In the genomic region with DNA sequence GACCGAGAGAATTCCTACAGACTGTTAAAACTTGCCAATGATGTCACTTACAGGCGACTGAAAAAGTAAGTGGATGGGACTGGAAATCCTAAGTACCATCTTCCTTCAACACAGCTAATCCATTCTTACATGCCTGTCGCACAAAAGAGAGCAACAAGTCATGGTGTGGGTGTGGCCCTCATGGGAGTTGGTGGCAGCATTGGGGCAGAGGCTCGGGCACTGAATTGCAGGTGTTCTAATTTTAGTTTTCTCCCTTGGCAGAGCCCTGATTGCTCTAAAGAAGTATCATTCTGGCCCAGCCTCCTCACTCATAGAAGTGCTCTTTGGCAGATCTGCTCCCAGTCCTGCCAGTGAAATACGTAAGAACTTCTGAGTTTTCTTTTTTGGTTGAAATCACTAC, we compare ENCODE assay signal across 15 cellular contexts. TPM values are rescaled to one million over a fixed set of nuclear protein-coding genes. Genes with fewer than 3 reads are reported as not detected.
DNase-seq lines count a peak whose midpoint lies in the region; ATAC-seq and TF ChIP-seq lines count a peak whose summit lies in the region.
"Had no signal": no experiment of that assay in that cellular context is flagged by ENCODE, and none has a peak within 500 bp of the region (broad histone marks: within the 10 kb centered on the region; RNA-seq: fewer than 3 reads in every experiment).

No MANE protein-coding gene starts in this region.

- peaks cover 16 to 58% of the 10 kb centered on the region in 2 experiments; a peak in 2 of 3 replicates for H3K36me3 ChIP-seq in HEK293 (ENCODE audit: control insufficient read depth in 2 of 2, insufficient read depth in 1 of 2, low read length in 2 of 2)
- H3K36me3 ChIP-seq in left ventricle myocardium inferior, result peaks cover 65% of the 10 kb centered on the region
- H3K36me3 ChIP-seq in psoas muscle (ENCODE audit: insufficient read depth in 1 of 2, low read depth in 1 of 2), result peaks cover 14 to 75% of the 10 kb centered on the region in 2 donors
- peaks cover 60 to 72% (median 65%) of the 10 kb centered on the region in 4 donors for H3K36me3 ChIP-seq in esophagus muscularis mucosa

- intact Hi-C loops in left ventricle myocardium inferior (cut with micrococcal nuclease), result no loop called here
- intact Hi-C loops in psoas muscle (cut with DNase I), result loop anchor here in 1 of 2 donors (10.0 kb wide), 1 partner anchor 137 kb away; the partner anchor contains the start of gene TPCN2
- intact Hi-C loops in esophagus muscularis mucosa (cut with DNase I), result no loop called here

- H3K27me3 Mint-ChIP-seq in activated naive CD4-positive, alpha-beta T cell treated with anti-CD3 and anti-CD28 coated beads, Interleukin-2, amount 10 ng/mL, durations not matched to agents 7 days and 5 days, result no peaks in the 10 kb centered on the region
- H3K27me3 Mint-ChIP-seq in activated T-helper 17 cell treated with anti-CD3 and anti-CD28 coated beads, Interleukin-2, amount 50 U/mL, for 72 hours, result no peaks in the 10 kb centered on the region
- H3K27me3 Mint-ChIP-seq: CD4-positive, alpha-beta T cell had no signal

- 53 to 72% (median 59%) methylated on average over 5 of the region's 5 CpGs for WGBS in psoas muscle, 3 donors
- WGBS in esophagus muscularis mucosa, result 90% methylated on average over 5 of the region's 5 CpGs

- no peaks in the 10 kb centered on the region for H3K9me3 ChIP-seq in HEK293 (ENCODE audit: control insufficient read depth, insufficient read depth, low read depth, low read length)
- H3K9me3 ChIP-seq in left ventricle myocardium inferior (replicated peaks), result no peaks in the 10 kb centered on the region
- no peaks in the 10 kb centered on the region for H3K9me3 ChIP-seq in psoas muscle
- no peaks in the 10 kb centered on the region for H3K9me3 ChIP-seq in esophagus muscularis mucosa
- H3K9me3 ChIP-seq: A549, Caco-2 had no signal

- ATAC-seq in psoas muscle, result peak in 3 of 4 donors; percentile 34 to 65 (median 40)
- ATAC-seq in activated T-helper 17 cell treated with anti-CD3 and anti-CD28 coated beads, Interleukin-2, amount 50 U/mL, for 72 hours (replicated peaks), result no peak
- ATAC-seq: A549 had no signal

- H3K4me1 Mint-ChIP-seq in activated naive CD4-positive, alpha-beta T cell treated with anti-CD3 and anti-CD28 coated beads, Interleukin-2, amount 10 ng/mL, durations not matched to agents 7 days and 5 days, result peaks cover 26% of the 10 kb centered on the region
- peaks cover 8% of the 10 kb centered on the region for H3K4me1 Mint-ChIP-seq in activated T-helper 17 cell treated with anti-CD3 and anti-CD28 coated beads, Interleukin-2, amount 50 U/mL, for 72 hours

- peaks cover 34% of the 10 kb centered on the region for H3K36me3 Mint-ChIP-seq in activated naive CD4-positive, alpha-beta T cell treated with anti-CD3 and anti-CD28 coated beads, Interleukin-2, amount 10 ng/mL, durations not matched to agents 7 days and 5 days
- peaks cover 78% of the 10 kb centered on the region for H3K36me3 Mint-ChIP-seq in activated T-helper 17 cell treated with anti-CD3 and anti-CD28 coated beads, Interleukin-2, amount 50 U/mL, for 72 hours (ENCODE audit: low read depth)

- no peak for TF ChIP-seq POLR2A in esophagus muscularis mucosa (IDR thresholded peaks at IDR 0.05; ENCODE audit: low read depth)

- H3K9me3 Mint-ChIP-seq in activated naive CD4-positive, alpha-beta T cell treated with anti-CD3 and anti-CD28 coated beads, Interleukin-2, amount 10 ng/mL, durations not matched to agents 7 days and 5 days, result no peaks in the 10 kb centered on the region
- no peaks in the 10 kb centered on the region for H3K9me3 Mint-ChIP-seq in activated T-helper 17 cell treated with anti-CD3 and anti-CD28 coated beads, Interleukin-2, amount 50 U/mL, for 72 hours
- H3K9me3 Mint-ChIP-seq: CD4-positive, alpha-beta T cell; H9 had no signal

- CTCF ChIA-PET in activated naive CD4-positive, alpha-beta T cell treated with anti-CD3 and anti-CD28 coated beads, Interleukin-2, amount 10 ng/mL, durations not matched to agents 7 days and 5 days (lab: Charles Lee), result no interaction called here
- CTCF ChIA-PET in HEK293 (lab: Yijun Ruan, JAX), result interaction anchor here (0.6 kb wide), 1 partner anchor 223 kb away, joined by 3 read pairs; no protein-coding TSS in a partner anchor

- H3K4me3 Mint-ChIP-seq in activated naive CD4-positive, alpha-beta T cell treated with anti-CD3 and anti-CD28 coated beads, Interleukin-2, amount 10 ng/mL, durations not matched to agents 7 days and 5 days, result no peak overlapping the region
- no peak overlapping the region for H3K4me3 Mint-ChIP-seq in activated T-helper 17 cell treated with anti-CD3 and anti-CD28 coated beads, Interleukin-2, amount 50 U/mL, for 72 hours
- H3K4me3 Mint-ChIP-seq: CD4-positive, alpha-beta T cell; H9 had no signal

- no peak overlapping the region for H3K27ac ChIP-seq in HEK293 (ENCODE audit: extremely low read depth, low read depth, low read length)
- peak overlapping the region; percentile 35 for H3K27ac ChIP-seq in left ventricle myocardium inferior (replicated peaks)
- no peak overlapping the region for H3K27ac ChIP-seq in psoas muscle
- no peak overlapping the region for H3K27ac ChIP-seq in esophagus muscularis mucosa (replicated peaks in 1 of 4)
- H3K27ac ChIP-seq: 22Rv1, A549, C4-2B had no signal

- TF ChIP-seq CTCF in HEK293 (tag by site-specific recombination; IDR thresholded peaks at IDR 0.05) (no peak), left ventricle myocardium inferior (IDR thresholded peaks at IDR 0.05; ENCODE audit: borderline replicate concordance) (no peak), psoas muscle (IDR thresholded peaks at IDR 0.05) (no peak), esophagus muscularis mucosa (IDR thresholded peaks at IDR 0.05) (no peak)

- H3K27me3 ChIP-seq in left ventricle myocardium inferior (ENCODE audit: low read depth) (no peaks in the 10 kb centered on the region), psoas muscle (ENCODE audit: insufficient read depth in 3 of 3, low read length in 2 of 3) (no peaks in the 10 kb centered on the region), esophagus muscularis mucosa (no peaks in the 10 kb centered on the region)

- no peak for DNase-seq in activated naive CD4-positive, alpha-beta T cell treated with anti-CD3 and anti-CD28 coated beads, Interleukin-2, amount 10 ng/mL, durations not matched to agents 7 days and 5 days
- no peak for DNase-seq in activated naive CD4-positive, alpha-beta T cell treated with anti-CD3 and anti-CD28 coated beads, Interleukin-2, amount 50 U/mL, for 16 hours
- no peak for DNase-seq in left ventricle myocardium inferior
- no peak for DNase-seq in psoas muscle
- no peak for DNase-seq in SIG-M5 (lab: John Stamatoyannopoulos, UW)
- no peak for DNase-seq in esophagus muscularis mucosa (ENCODE audit: extremely low spot score)
- DNase-seq: AML-193; Caco-2; CD4-positive, alpha-beta T cell; H9 had no signal

- POLR2A ChIA-PET in HEK293 (lab: Yijun Ruan, JAX), result no interaction called here

- H3K27ac Mint-ChIP-seq in activated naive CD4-positive, alpha-beta T cell treated with anti-CD3 and anti-CD28 coated beads, Interleukin-2, amount 10 ng/mL, durations not matched to agents 7 days and 5 days, result peak overlapping the region; percentile 19
- no peak overlapping the region for H3K27ac Mint-ChIP-seq in activated T-helper 17 cell treated with anti-CD3 and anti-CD28 coated beads, Interleukin-2, amount 50 U/mL, for 72 hours
- H3K27ac Mint-ChIP-seq: CD4-positive, alpha-beta T cell; H9 had no signal

- no peaks in the 10 kb centered on the region for H3K4me1 ChIP-seq in HEK293 (ENCODE audit: control insufficient read depth, insufficient read depth, low read length)
- H3K4me1 ChIP-seq in left ventricle myocardium inferior, result peaks cover 40% of the 10 kb centered on the region
- H3K4me1 ChIP-seq in psoas muscle, result peaks cover 17% of the 10 kb centered on the region
- H3K4me1 ChIP-seq in esophagus muscularis mucosa, result peaks cover 14 to 20% (median 17%) of the 10 kb centered on the region in 4 donors

- no peak overlapping the region for H3K4me3 ChIP-seq in HEK293 (ENCODE audit: low read depth, low read length)
- no peak overlapping the region for H3K4me3 ChIP-seq in left ventricle myocardium inferior
- H3K4me3 ChIP-seq in psoas muscle, result no peak overlapping the region
- no peak overlapping the region for H3K4me3 ChIP-seq in esophagus muscularis mucosa
- H3K4me3 ChIP-seq: A549 had no signal

- no peak for TF ChIP-seq EP300 in esophagus muscularis mucosa (IDR thresholded peaks at IDR 0.05)

TF ChIP-seq in HEK293, 187 proteins besides CTCF, POLR2A, EP300 and RAD21 (continues in another document):
- TF ChIP-seq ZNF785 (tag by site-specific recombination; IDR thresholded peaks at IDR 0.05), result no peak
- no peak for TF ChIP-seq ZNF530 (tag by site-specific recombination; IDR thresholded peaks at IDR 0.05; ENCODE audit: low read depth)
- no peak for TF ChIP-seq ZNF510 (tag by site-specific recombination; IDR thresholded peaks at IDR 0.05; ENCODE audit: insufficient replicate concordance)
- TF ChIP-seq, protein P1, sequence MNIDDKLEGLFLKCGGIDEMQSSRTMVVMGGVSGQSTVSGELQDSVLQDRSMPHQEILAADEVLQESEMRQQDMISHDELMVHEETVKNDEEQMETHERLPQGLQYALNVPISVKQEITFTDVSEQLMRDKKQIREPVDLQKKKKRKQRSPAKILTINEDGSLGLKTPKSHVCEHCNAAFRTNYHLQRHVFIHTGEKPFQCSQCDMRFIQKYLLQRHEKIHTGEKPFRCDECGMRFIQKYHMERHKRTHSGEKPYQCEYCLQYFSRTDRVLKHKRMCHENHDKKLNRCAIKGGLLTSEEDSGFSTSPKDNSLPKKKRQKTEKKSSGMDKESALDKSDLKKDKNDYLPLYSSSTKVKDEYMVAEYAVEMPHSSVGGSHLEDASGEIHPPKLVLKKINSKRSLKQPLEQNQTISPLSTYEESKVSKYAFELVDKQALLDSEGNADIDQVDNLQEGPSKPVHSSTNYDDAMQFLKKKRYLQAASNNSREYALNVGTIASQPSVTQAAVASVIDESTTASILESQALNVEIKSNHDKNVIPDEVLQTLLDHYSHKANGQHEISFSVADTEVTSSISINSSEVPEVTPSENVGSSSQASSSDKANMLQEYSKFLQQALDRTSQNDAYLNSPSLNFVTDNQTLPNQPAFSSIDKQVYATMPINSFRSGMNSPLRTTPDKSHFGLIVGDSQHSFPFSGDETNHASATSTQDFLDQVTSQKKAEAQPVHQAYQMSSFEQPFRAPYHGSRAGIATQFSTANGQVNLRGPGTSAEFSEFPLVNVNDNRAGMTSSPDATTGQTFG (tag by site-specific recombination; IDR thresholded peaks at IDR 0.05; ENCODE audit: borderline replicate concordance), result no peak
- no peak for TF ChIP-seq BCL11A (tag by site-specific recombination; IDR thresholded peaks at IDR 0.05; ENCODE audit: low read depth)

RNA-seq across cellular contexts. Expression of gene IGHMBP2, which starts 4.6 kb away (rescaled TPM):
- total RNA-seq in left ventricle myocardium inferior (13.2 TPM), psoas muscle (10 to 100 TPM; 12.1 to 18.4 (median 13.0) TPM), esophagus muscularis mucosa (10 to 100 TPM; 11.6 to 30.8 (median 28.0) TPM)
- 10 to 100 TPM; 12.4 to 19.0 (median 17.7) TPM for polyA plus RNA-seq in psoas muscle
- total RNA-seq in activated T-helper 17 cell treated with anti-CD3 and anti-CD28 coated beads, Interleukin-2, amount 50 U/mL, for 72 hours, result 10 to 100 TPM; 27.2 to 38.3 TPM

RNA-seq across cellular contexts. Expression of gene MRPL21, which starts 4.6 kb away (rescaled TPM):
- total RNA-seq in left ventricle myocardium inferior (121 TPM), psoas muscle (100 to 1,000 TPM in 1 of 4 donors, 10 to 100 TPM in 3; 59.2 to 104 (median 70.8) TPM), esophagus muscularis mucosa (10 to 100 TPM; 47.2 to 66.2 (median 51.2) TPM)
- polyA plus RNA-seq in psoas muscle, result 100 to 1,000 TPM; 108 to 181 (median 127) TPM
- 10 to 100 TPM; 43.4 to 96.4 TPM for total RNA-seq in activated T-helper 17 cell treated with anti-CD3 and anti-CD28 coated beads, Interleukin-2, amount 50 U/mL, for 72 hours
